In genomic region chrX:83336464-83336863, GRCh38 we compare ENCODE assay signal across 9 cellular contexts.
"Had no signal": no experiment of that assay in that cellular context is flagged by ENCODE, and none has a peak within 500 bp of the region (broad histone marks: within the 10 kb centered on the region; RNA-seq: fewer than 3 reads in every experiment).

No MANE protein-coding gene starts in this region.

- H3K9ac ChIP-seq: KMS-11 had no signal

- DNase-seq: IMR-90, KBM-7, KG1 had no signal

- H3K4me1 Mint-ChIP-seq: IgD-negative memory B cell had no signal

- H3K27ac ChIP-seq: HL-60, KMS-11 had no signal

- H3K4me3 ChIP-seq: K562 had no signal

- H3K27ac Mint-ChIP-seq: IgD-negative memory B cell had no signal

- H3K27me3 Mint-ChIP-seq: IgD-negative memory B cell had no signal

- H3K36me3 Mint-ChIP-seq: IgD-negative memory B cell had no signal

- H3K4me3 Mint-ChIP-seq: IgD-negative memory B cell had no signal

- FAIRE-seq: HepG2, HTR-8/SVneo, K562 had no signal

- H3K4me2 ChIP-seq: KMS-11 had no signal
